In the genomic region with DNA sequence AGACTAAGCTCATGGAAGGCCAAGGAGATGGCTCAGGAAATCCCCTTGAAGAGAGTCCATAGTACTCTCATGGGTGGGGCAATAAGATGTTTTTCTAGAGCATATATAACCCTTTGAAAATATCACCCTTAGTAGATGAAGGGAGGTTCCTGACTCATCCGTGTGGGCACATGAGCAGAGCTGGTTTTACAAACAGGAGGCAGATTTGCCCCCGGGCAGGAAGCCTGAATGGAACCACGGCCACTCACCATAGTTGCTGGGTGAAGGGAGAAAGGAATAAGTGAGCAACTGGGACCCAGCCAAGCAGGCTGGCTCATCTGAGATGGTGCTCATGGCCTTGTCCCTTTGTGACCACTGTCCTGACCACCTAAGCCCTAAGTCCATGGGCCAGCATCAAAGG, we compare ENCODE assay signal across 17 cellular contexts. TPM values are rescaled to one million over a fixed set of nuclear protein-coding genes. Genes with fewer than 3 reads are reported as not detected.
DNase-seq lines count a peak whose midpoint lies in the region; ATAC-seq, FAIRE-seq and TF ChIP-seq lines count a peak whose summit lies in the region.
"Had no signal": no experiment of that assay in that cellular context is flagged by ENCODE, and none has a peak within 500 bp of the region (broad histone marks: within the 10 kb centered on the region; RNA-seq: fewer than 3 reads in every experiment).

No MANE protein-coding gene starts in this region.

- peaks cover 5% of the 10 kb centered on the region for H3K27me3 Mint-ChIP-seq in activated CD8-positive, alpha-beta T cell treated with anti-CD3 and anti-CD28 coated beads for 36 hours
- peaks cover 3% of the 10 kb centered on the region for H3K27me3 Mint-ChIP-seq in activated CD8-positive, alpha-beta T cell treated with anti-CD3 and anti-CD28 coated beads, Interleukin-2, amount 10 ng/mL, durations not matched to agents 7 days and 5 days (ENCODE audit: low read depth)
- H3K27me3 Mint-ChIP-seq in WTC11 (ENCODE audit: low read depth) (peaks cover 29% of the 10 kb centered on the region), chondrocyte (ENCODE audit: low read depth) (peaks cover 19% of the 10 kb centered on the region)

- no peak for FAIRE-seq in bronchial epithelial cell (lab: Jason Lieb, UNC)
- peak; percentile 53 for FAIRE-seq in urothelium cell line (lab: Jason Lieb, UNC)
- FAIRE-seq: GM12878, HTR-8/SVneo had no signal

- no peak overlapping the region for H3K4me3 Mint-ChIP-seq in activated CD8-positive, alpha-beta T cell treated with anti-CD3 and anti-CD28 coated beads for 36 hours
- H3K4me3 Mint-ChIP-seq in activated CD8-positive, alpha-beta T cell treated with anti-CD3 and anti-CD28 coated beads, Interleukin-2, amount 10 ng/mL, durations not matched to agents 7 days and 5 days = no peak overlapping the region
- no peak overlapping the region for H3K4me3 Mint-ChIP-seq in WTC11
- H3K4me3 Mint-ChIP-seq in chondrocyte (ENCODE audit: unreplicated experiment) = no peak overlapping the region

- peaks cover 5% of the 10 kb centered on the region for H3K27me3 ChIP-seq in bronchial epithelial cell (ENCODE audit: control insufficient read depth, insufficient read depth, low read length)

- intact Hi-C loops in activated CD8-positive, alpha-beta T cell treated with anti-CD3 and anti-CD28 coated beads for 36 hours (cut with micrococcal nuclease) = no loop called here

- TF ChIP-seq CTCF in activated CD8-positive, alpha-beta T cell treated with anti-CD3 and anti-CD28 coated beads for 36 hours (IDR thresholded peaks at IDR 0.05) = no peak
- TF ChIP-seq CTCF in bronchial epithelial cell (IDR thresholded peaks at IDR 0.05; ENCODE audit: insufficient read depth, low read length, severe bottlenecking) = no peak
- TF ChIP-seq CTCF in WTC11 (IDR thresholded peaks at IDR 0.05) = no peak
- no peak for TF ChIP-seq CTCF in chondrocyte (IDR thresholded peaks at IDR 0.05)

- peak; percentile 12 for DNase-seq in activated CD8-positive, alpha-beta T cell treated with anti-CD3 and anti-CD28 coated beads for 36 hours
- no peak for DNase-seq in activated CD8-positive, alpha-beta T cell treated with anti-CD3 and anti-CD28 coated beads, Interleukin-2, amount 10 ng/mL, durations not matched to agents 7 days and 5 days
- DNase-seq in NCI-H226 (peak; percentile 73), bronchial epithelial cell (ENCODE audit: low read depth) (peak; percentile 77), urothelium cell line (ENCODE audit: low spot score) (no peak), WTC11 (ENCODE audit: low spot score) (no peak), chondrocyte (ENCODE audit: low spot score) (no peak)
- DNase-seq in activated T-cell treated with anti-CD3 and anti-CD28 coated beads, Interleukin-2, amount 50 U/mL, for 48 hours = no peak
- DNase-seq: COR-L47, DMS153, NCI-H1092, NCI-H2107, NCI-H446, Right ventricle myocardium superior had no signal

- H3K4me3 ChIP-seq in bronchial epithelial cell (ENCODE audit: low read depth, low read length) = no peak overlapping the region
- H3K4me3 ChIP-seq: GM12878, GM23338 had no signal

- CTCF ChIA-PET in activated CD8-positive, alpha-beta T cell treated with anti-CD3 and anti-CD28 coated beads for 36 hours (lab: Charles Lee) = interaction anchor here (0.7 to 9.5 kb wide), 6 partner anchors 16 to 95 kb away, joined by 3 to 156 read pairs (median 7); a partner anchor contains a TSS
- CTCF ChIA-PET in activated CD8-positive, alpha-beta T cell treated with anti-CD3 and anti-CD28 coated beads, Interleukin-2, amount 10 ng/mL, durations not matched to agents 7 days and 5 days (lab: Charles Lee) = interaction anchor here (0.6 to 8.1 kb wide), 7 partner anchors 14 to 405 kb away, joined by 3 to 80 read pairs (median 4); no protein-coding TSS in a partner anchor
- CTCF ChIA-PET in WTC11 (lab: Charles Lee) = interaction anchor here (0.7 to 11.9 kb wide), 8 partner anchors 15 to 108 kb away, joined by 3 to 315 read pairs (median 26); a partner anchor contains a TSS

- H3K36me3 ChIP-seq in bronchial epithelial cell (ENCODE audit: control insufficient read depth, insufficient read depth, low read length) = no peaks in the 10 kb centered on the region

- peaks cover 2% of the 10 kb centered on the region for H3K4me1 Mint-ChIP-seq in activated CD8-positive, alpha-beta T cell treated with anti-CD3 and anti-CD28 coated beads for 36 hours (ENCODE audit: low read depth)
- H3K4me1 Mint-ChIP-seq in activated CD8-positive, alpha-beta T cell treated with anti-CD3 and anti-CD28 coated beads, Interleukin-2, amount 10 ng/mL, durations not matched to agents 7 days and 5 days (ENCODE audit: low read depth) = no peaks in the 10 kb centered on the region
- H3K4me1 Mint-ChIP-seq in WTC11 (peaks cover 16% of the 10 kb centered on the region), chondrocyte (ENCODE audit: low read depth) (no peaks in the 10 kb centered on the region)

- no peaks in the 10 kb centered on the region for H3K9me3 Mint-ChIP-seq in activated CD8-positive, alpha-beta T cell treated with anti-CD3 and anti-CD28 coated beads for 36 hours
- no peaks in the 10 kb centered on the region for H3K9me3 Mint-ChIP-seq in activated CD8-positive, alpha-beta T cell treated with anti-CD3 and anti-CD28 coated beads, Interleukin-2, amount 10 ng/mL, durations not matched to agents 7 days and 5 days (ENCODE audit: insufficient read depth)
- H3K9me3 Mint-ChIP-seq in WTC11 = no peaks in the 10 kb centered on the region
- H3K9me3 Mint-ChIP-seq in chondrocyte (ENCODE audit: low read depth) = no peaks in the 10 kb centered on the region
- H3K9me3 Mint-ChIP-seq: GM23338 had no signal

- POLR2A ChIA-PET in activated CD8-positive, alpha-beta T cell treated with anti-CD3 and anti-CD28 coated beads for 36 hours (lab: Charles Lee) = interaction anchor here (1.0 kb wide), 1 partner anchor 8 kb away, joined by 4 read pairs; no protein-coding TSS in a partner anchor
- POLR2A ChIA-PET in activated CD8-positive, alpha-beta T cell treated with anti-CD3 and anti-CD28 coated beads, Interleukin-2, amount 10 ng/mL, durations not matched to agents 7 days and 5 days (lab: Charles Lee) = interaction anchor here (0.6 kb wide), 1 partner anchor 169 kb away, joined by 3 read pairs; no protein-coding TSS in a partner anchor
- POLR2A ChIA-PET in WTC11 (lab: Charles Lee) = no interaction called here

- no peaks in the 10 kb centered on the region for H3K36me3 Mint-ChIP-seq in activated CD8-positive, alpha-beta T cell treated with anti-CD3 and anti-CD28 coated beads for 36 hours (ENCODE audit: low read depth)
- H3K36me3 Mint-ChIP-seq in activated CD8-positive, alpha-beta T cell treated with anti-CD3 and anti-CD28 coated beads, Interleukin-2, amount 10 ng/mL, durations not matched to agents 7 days and 5 days (ENCODE audit: low read depth) = no peaks in the 10 kb centered on the region
- H3K36me3 Mint-ChIP-seq in WTC11 = no peaks in the 10 kb centered on the region
- no peaks in the 10 kb centered on the region for H3K36me3 Mint-ChIP-seq in chondrocyte (ENCODE audit: low read depth)

- ATAC-seq in activated CD8-positive, alpha-beta T cell treated with anti-CD3 and anti-CD28 coated beads for 36 hours = no peak
- ATAC-seq in activated CD8-positive, alpha-beta T cell treated with anti-CD3 and anti-CD28 coated beads, Interleukin-2, amount 10 ng/mL, durations not matched to agents 7 days and 5 days = no peak
- ATAC-seq in WTC11 = no peak
- ATAC-seq: GM12878, GM23338 had no signal

- H3K27ac Mint-ChIP-seq in activated CD8-positive, alpha-beta T cell treated with anti-CD3 and anti-CD28 coated beads for 36 hours = no peak overlapping the region
- no peak overlapping the region for H3K27ac Mint-ChIP-seq in activated CD8-positive, alpha-beta T cell treated with anti-CD3 and anti-CD28 coated beads, Interleukin-2, amount 10 ng/mL, durations not matched to agents 7 days and 5 days
- H3K27ac Mint-ChIP-seq in WTC11 (no peak overlapping the region), chondrocyte (ENCODE audit: unreplicated experiment) (no peak overlapping the region)
- H3K27ac Mint-ChIP-seq: GM23338 had no signal

TF ChIP-seq in WTC11, 78 proteins besides CTCF, POLR2A, EP300 and RAD21 (continues in another document):
- TF ChIP-seq OVOL2 (CRISPR knock-in tag; IDR thresholded peaks at IDR 0.05; ENCODE audit: borderline replicate concordance) (no peak), FOXP1 (CRISPR knock-in tag; IDR thresholded peaks at IDR 0.05; ENCODE audit: borderline replicate concordance) (no peak), CREB1 (CRISPR knock-in tag; IDR thresholded peaks at IDR 0.05) (no peak), NFATC4 (CRISPR knock-in tag; IDR thresholded peaks at IDR 0.05) (no peak), ZNF138 (CRISPR knock-in tag; conservative IDR thresholded peaks at IDR 0.05) (no peak), ETV6 (CRISPR knock-in tag; IDR thresholded peaks at IDR 0.05) (no peak)
- TF ChIP-seq, protein P1, sequence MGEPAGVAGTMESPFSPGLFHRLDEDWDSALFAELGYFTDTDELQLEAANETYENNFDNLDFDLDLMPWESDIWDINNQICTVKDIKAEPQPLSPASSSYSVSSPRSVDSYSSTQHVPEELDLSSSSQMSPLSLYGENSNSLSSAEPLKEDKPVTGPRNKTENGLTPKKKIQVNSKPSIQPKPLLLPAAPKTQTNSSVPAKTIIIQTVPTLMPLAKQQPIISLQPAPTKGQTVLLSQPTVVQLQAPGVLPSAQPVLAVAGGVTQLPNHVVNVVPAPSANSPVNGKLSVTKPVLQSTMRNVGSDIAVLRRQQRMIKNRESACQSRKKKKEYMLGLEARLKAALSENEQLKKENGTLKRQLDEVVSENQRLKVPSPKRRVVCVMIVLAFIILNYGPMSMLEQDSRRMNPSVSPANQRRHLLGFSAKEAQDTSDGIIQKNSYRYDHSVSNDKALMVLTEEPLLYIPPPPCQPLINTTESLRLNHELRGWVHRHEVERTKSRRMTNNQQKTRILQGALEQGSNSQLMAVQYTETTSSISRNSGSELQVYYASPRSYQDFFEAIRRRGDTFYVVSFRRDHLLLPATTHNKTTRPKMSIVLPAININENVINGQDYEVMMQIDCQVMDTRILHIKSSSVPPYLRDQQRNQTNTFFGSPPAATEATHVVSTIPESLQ (CRISPR knock-in tag; IDR thresholded peaks at IDR 0.05) = no peak
- TF ChIP-seq, protein P2, sequence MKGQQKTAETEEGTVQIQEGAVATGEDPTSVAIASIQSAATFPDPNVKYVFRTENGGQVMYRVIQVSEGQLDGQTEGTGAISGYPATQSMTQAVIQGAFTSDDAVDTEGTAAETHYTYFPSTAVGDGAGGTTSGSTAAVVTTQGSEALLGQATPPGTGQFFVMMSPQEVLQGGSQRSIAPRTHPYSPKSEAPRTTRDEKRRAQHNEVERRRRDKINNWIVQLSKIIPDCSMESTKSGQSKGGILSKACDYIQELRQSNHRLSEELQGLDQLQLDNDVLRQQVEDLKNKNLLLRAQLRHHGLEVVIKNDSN (CRISPR knock-in tag; IDR thresholded peaks at IDR 0.05) = no peak

RNA-seq across cellular contexts. Expression of a gene that starts 29.0 kb away (rescaled TPM):
- 1 to 10 TPM; 1.6 to 1.7 TPM for total RNA-seq in activated CD8-positive, alpha-beta T cell treated with anti-CD3 and anti-CD28 coated beads for 36 hours
- under 1 TPM; 0.52 to 0.95 TPM for total RNA-seq in activated CD8-positive, alpha-beta T cell treated with anti-CD3 and anti-CD28 coated beads, Interleukin-2, amount 10 ng/mL, durations not matched to agents 7 days and 5 days
- 1.6 and 2.8 TPM in 2 replicates for total RNA-seq in bronchial epithelial cell
- 4.9 to 10.3 TPM (median 6.0 TPM) in 3 replicates for total RNA-seq in WTC11 (2021)
- 12.0 to 16.9 TPM (median 12.3 TPM) in 3 replicates for total RNA-seq in chondrocyte

Comparison
In these comparisons a context has a peak if more than half of its experiments do, and no peak if none do; other contexts are left out.
1. DNase-seq: peak in activated CD8-positive, alpha-beta T cell treated with anti-CD3 and anti-CD28 coated beads for 36 hours (single experiment), NCI-H226 (single experiment) and bronchial epithelial cell (single experiment); none in activated CD8-positive, alpha-beta T cell treated with anti-CD3 and anti-CD28 coated beads, Interleukin-2, amount 10 ng/mL, durations not matched to agents 7 days and 5 days (single experiment), urothelium cell line (single experiment), activated T-cell treated with anti-CD3 and anti-CD28 coated beads, Interleukin-2, amount 50 U/mL, for 48 hours (0 of 2), WTC11 (single experiment) and chondrocyte (single experiment).